Comparison of ENCODE assay signal across 9 cellular contexts in the genomic region with DNA sequence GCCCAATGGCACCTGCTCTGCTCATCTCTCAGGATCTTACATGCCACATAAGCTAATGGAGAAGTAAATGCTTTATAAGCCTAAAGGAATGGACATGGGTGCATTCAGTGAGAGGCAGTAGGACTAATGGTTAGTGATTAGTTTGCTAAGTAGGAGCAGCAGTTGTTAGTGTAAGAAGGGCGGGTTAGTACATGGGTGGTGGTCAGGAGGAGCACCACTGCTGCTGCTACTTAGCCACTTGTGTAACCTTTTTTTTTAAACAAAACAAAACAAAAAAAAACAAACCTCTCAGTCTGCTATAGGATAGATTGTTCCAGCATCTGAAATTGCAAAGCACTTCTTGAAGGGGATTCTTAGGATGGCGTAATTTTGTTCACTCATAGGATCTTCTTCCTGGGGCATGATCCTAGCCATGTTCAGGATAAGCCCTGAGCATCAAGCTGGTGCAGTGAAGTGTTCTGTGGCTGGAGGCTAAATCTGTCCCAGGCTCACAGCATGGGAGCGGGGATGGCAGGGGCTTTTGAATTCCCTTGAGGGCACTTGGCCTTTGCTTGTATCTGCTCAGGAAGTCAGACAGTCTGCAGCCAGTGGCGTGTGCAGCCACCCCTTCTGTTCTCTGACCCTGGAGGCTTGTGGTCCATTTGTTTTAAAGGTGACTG.
DNase-seq lines count a peak whose midpoint lies in the region; ATAC-seq and TF ChIP-seq lines count a peak whose summit lies in the region.
"Had no signal": no experiment of that assay in that cellular context is flagged by ENCODE, and none has a peak within 500 bp of the region (broad histone marks: within the 10 kb centered on the region; RNA-seq: fewer than 3 reads in every experiment).

No MANE protein-coding gene starts in this region.

- peak; percentile 59 for ATAC-seq in GM18861 (IDR thresholded peaks at IDR 0.05; ENCODE audit: unreplicated experiment)
- ATAC-seq in HG02642 (IDR thresholded peaks at IDR 0.05; ENCODE audit: poor library complexity, unreplicated experiment), result peak; percentile 82
- peak; percentile 48 to 54 for ATAC-seq in naive B cell (ENCODE audit: low read depth in 2 of 2)
- ATAC-seq in omental fat pad (ENCODE audit: low FRiP score), result no peak

- DNase-seq in NCI-H2171 treated with DMSO at 0.1 percent for 48 hours (lab: John Stamatoyannopoulos, UW) (peak; percentile 61), naive B cell (peak; percentile 74), activated gamma-delta T cell (lab: John Stamatoyannopoulos, UW) (no peak), omental fat pad (ENCODE audit: low spot score) (no peak), NCI-H1436 treated with DMSO at 0.1 percent for 48 hours (lab: John Stamatoyannopoulos, UW) (no peak)
- DNase-seq: KG1 had no signal

- peak overlapping the region; percentile 67 to 91 (median 78) for H3K4me3 Mint-ChIP-seq in naive B cell
- H3K4me3 Mint-ChIP-seq: activated naive CD4-positive, alpha-beta T cell treated with anti-CD3 and anti-CD28 coated beads, Interleukin-2, amount 50 U/mL, for 24 hours had no signal

- H3K36me3 Mint-ChIP-seq in naive B cell, result no peaks in the 10 kb centered on the region
- H3K36me3 Mint-ChIP-seq: activated naive CD4-positive, alpha-beta T cell treated with anti-CD3 and anti-CD28 coated beads, Interleukin-2, amount 50 U/mL, for 24 hours had no signal

- peaks cover 0 to 3% (median 0%) of the 10 kb centered on the region in 7 donors for H3K9me3 Mint-ChIP-seq in naive B cell
- H3K9me3 Mint-ChIP-seq: activated naive CD4-positive, alpha-beta T cell treated with anti-CD3 and anti-CD28 coated beads, Interleukin-2, amount 50 U/mL, for 24 hours had no signal

- no peaks in the 10 kb centered on the region for H3K27me3 Mint-ChIP-seq in naive B cell
- H3K27me3 Mint-ChIP-seq: activated naive CD4-positive, alpha-beta T cell treated with anti-CD3 and anti-CD28 coated beads, Interleukin-2, amount 50 U/mL, for 24 hours had no signal

- TF ChIP-seq CTCF in omental fat pad (IDR thresholded peaks at IDR 0.05), result no peak

- H3K27ac Mint-ChIP-seq in naive B cell, result peak overlapping the region; percentile 67 to 99 (median 98)
- H3K27ac Mint-ChIP-seq: activated naive CD4-positive, alpha-beta T cell treated with anti-CD3 and anti-CD28 coated beads, Interleukin-2, amount 50 U/mL, for 24 hours had no signal

- H3K4me1 Mint-ChIP-seq in naive B cell, result peaks cover 78 to 98% (median 96%) of the 10 kb centered on the region in 3 donors

Comparison
In these comparisons a context has a peak if more than half of its experiments do, and no peak if none do; other contexts are left out.
1. DNase-seq: peak in NCI-H2171 treated with DMSO at 0.1 percent for 48 hours (single experiment) and naive B cell (single experiment); none in activated gamma-delta T cell (single experiment), omental fat pad (single experiment) and NCI-H1436 treated with DMSO at 0.1 percent for 48 hours (single experiment).